ENCODE assay signal across 9 cellular contexts in genomic region chr2:170714156-170715061, GRCh38. TPM values are rescaled to one million over a fixed set of nuclear protein-coding genes. Genes with fewer than 3 reads are reported as not detected.
DNase-seq lines count a peak whose midpoint lies in the region; ATAC-seq lines count a peak whose summit lies in the region.
"Had no signal": no experiment of that assay in that cellular context is flagged by ENCODE, and none has a peak within 500 bp of the region (broad histone marks: within the 10 kb centered on the region; RNA-seq: fewer than 3 reads in every experiment).

No MANE protein-coding gene starts in this region.

- H3K4me1 ChIP-seq in ES-I3 (ENCODE audit: insufficient read depth, low read length) (peaks cover 20% of the 10 kb centered on the region), adipocyte (ENCODE audit: control insufficient read depth, insufficient read depth, low read length) (no peaks in the 10 kb centered on the region)

- DNase-seq in MG63 = peak; percentile 52
- DNase-seq in adipocyte (ENCODE audit: low read depth) = peak; percentile 15
- DNase-seq in iPS-NIHi11 (ENCODE audit: low spot score) = peak; percentile 60
- no peak for DNase-seq in T1000 (lab: John Stamatoyannopoulos, UW)
- no peak for DNase-seq in effector CD4-positive, alpha-beta T cell

- peaks cover 13% of the 10 kb centered on the region for H3K4me1 Mint-ChIP-seq in stimulated activated memory B cell treated with anti-CD40 and anti-IgM and Interleukin-4, amounts not matched to agents 10 μg/mL and 1 μg/mL and 100 μg/mL, for 72 hours

- H3K9me3 ChIP-seq in ES-I3 (ENCODE audit: control insufficient read depth, insufficient read depth, low read length) = no peaks in the 10 kb centered on the region
- no peaks in the 10 kb centered on the region for H3K9me3 ChIP-seq in MG63
- H3K9me3 ChIP-seq in adipocyte (ENCODE audit: control insufficient read depth, low read length) = no peaks in the 10 kb centered on the region

- H3K36me3 ChIP-seq in ES-I3 (ENCODE audit: insufficient read depth, low read length) = no peaks in the 10 kb centered on the region
- no peaks in the 10 kb centered on the region for H3K36me3 ChIP-seq in MG63
- H3K36me3 ChIP-seq in adipocyte (ENCODE audit: control insufficient read depth, insufficient read depth, low read length, severe bottlenecking) = no peaks in the 10 kb centered on the region

- H3K27ac Mint-ChIP-seq in stimulated activated memory B cell treated with anti-CD40 and anti-IgM and Interleukin-4, amounts not matched to agents 10 μg/mL and 1 μg/mL and 100 μg/mL, for 72 hours = no peak overlapping the region

- ATAC-seq in stimulated activated memory B cell treated with anti-CD40 and anti-IgM and Interleukin-4, amounts not matched to agents 10 μg/mL and 1 μg/mL and 100 μg/mL, for 72 hours = no peak
- ATAC-seq in HG02623 (IDR thresholded peaks at IDR 0.05; ENCODE audit: unreplicated experiment) = no peak

- H3K36me3 Mint-ChIP-seq in stimulated activated memory B cell treated with anti-CD40 and anti-IgM and Interleukin-4, amounts not matched to agents 10 μg/mL and 1 μg/mL and 100 μg/mL, for 72 hours = no peaks in the 10 kb centered on the region

- H3K9me3 Mint-ChIP-seq in stimulated activated memory B cell treated with anti-CD40 and anti-IgM and Interleukin-4, amounts not matched to agents 10 μg/mL and 1 μg/mL and 100 μg/mL, for 72 hours = no peaks in the 10 kb centered on the region

- peaks cover 69% of the 10 kb centered on the region for H3K27me3 Mint-ChIP-seq in stimulated activated memory B cell treated with anti-CD40 and anti-IgM and Interleukin-4, amounts not matched to agents 10 μg/mL and 1 μg/mL and 100 μg/mL, for 72 hours

- H3K4me3 ChIP-seq in MG63 (peak overlapping the region; percentile 51), adipocyte (ENCODE audit: low read length) (peak overlapping the region; percentile 76)

- H3K27me3 ChIP-seq in MG63 (no peaks in the 10 kb centered on the region), adipocyte (replicated peaks; ENCODE audit: control insufficient read depth, insufficient read depth, low read length) (peaks cover 47% of the 10 kb centered on the region)

- H3K9ac ChIP-seq in ES-I3 (ENCODE audit: low read depth, low read length) = peak overlapping the region; percentile 72
- H3K9ac ChIP-seq in adipocyte (ENCODE audit: low read length) = no peak overlapping the region

- H3K4me3 Mint-ChIP-seq in stimulated activated memory B cell treated with anti-CD40 and anti-IgM and Interleukin-4, amounts not matched to agents 10 μg/mL and 1 μg/mL and 100 μg/mL, for 72 hours = peak overlapping the region; percentile 65

RNA-seq across cellular contexts. Expression of gene SP5, which starts 0.7 kb away (rescaled TPM):
- 0.20 and 0.39 TPM in 2 replicates for total RNA-seq in MG63 (2014; rRNA removed; shearing (Covaris generic); ENCODE audit: low replicate concordance)

RNA-seq across cellular contexts. Expression of gene ERICH2, which starts 55.8 kb away (rescaled TPM):
- 1.5 TPM in 1 of 2 replicates, not detected in the other for total RNA-seq in MG63 (2014; rRNA removed; shearing (Covaris generic); ENCODE audit: low replicate concordance)
- total RNA-seq: T-helper 2 cell treated with Interferon-gamma antibody and Interleukin-4, amounts not matched to agents 100 ng/mL and 5 ng/mL, for 36 hours had no signal

Comparison
In these comparisons a context has a peak if more than half of its experiments do, and no peak if none do; other contexts are left out.
1. DNase-seq: peak in MG63 (single experiment), adipocyte (single experiment) and iPS-NIHi11 (single experiment); none in T1000 (single experiment) and effector CD4-positive, alpha-beta T cell (single experiment).